15 cellular contexts compared by ENCODE assay signal in the genomic region with DNA sequence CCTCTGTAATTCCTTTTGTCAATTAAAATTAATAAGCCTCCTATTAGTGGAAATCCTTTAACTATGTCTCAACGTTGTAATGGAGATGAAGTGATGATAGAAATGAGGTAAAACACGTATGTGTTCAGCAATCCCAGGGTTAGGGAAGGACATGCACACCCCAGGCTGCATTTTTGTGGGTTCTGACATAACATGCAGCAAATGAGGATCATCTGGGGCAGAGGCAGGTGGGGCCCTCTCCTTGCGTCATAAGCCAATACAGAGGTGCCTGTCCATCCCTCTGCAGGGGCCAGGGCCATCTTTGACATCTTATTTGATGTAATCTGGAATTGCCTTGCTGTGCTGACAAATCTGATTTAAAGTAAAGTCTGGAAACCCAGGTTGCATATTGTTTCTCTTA.
DNase-seq lines count a peak whose midpoint lies in the region; ATAC-seq, FAIRE-seq and TF ChIP-seq lines count a peak whose summit lies in the region.
"Had no signal": no experiment of that assay in that cellular context is flagged by ENCODE, and none has a peak within 500 bp of the region (broad histone marks: within the 10 kb centered on the region; RNA-seq: fewer than 3 reads in every experiment).

No MANE protein-coding gene starts in this region.

- CTCF ChIA-PET in H1 (lab: Charles Lee; ENCODE audit: partially characterized antibody) = interaction anchor here (3.0 to 3.7 kb wide), 2 partner anchors 10 to 19 kb away, joined by 10 to 19 read pairs; no protein-coding TSS in a partner anchor

- no peak for TF ChIP-seq POLR2A in H1 (IDR thresholded peaks at IDR 0.05; ENCODE audit: control extremely low read depth in 1 of 2, low read depth in 2 of 2, low read length in 2 of 2)

- H3K14ac ChIP-seq in H1 (ENCODE audit: insufficient read length) = no peak overlapping the region

- no peak for TF ChIP-seq EP300 in H1 (IDR thresholded peaks at IDR 0.05; ENCODE audit: borderline replicate concordance in 1 of 2, low read depth in 2 of 2, low read length in 2 of 2)

- H2AFZ ChIP-seq in H1 (ENCODE audit: low read length) = no peak overlapping the region

- peaks cover 3% of the 10 kb centered on the region; the same call in 1 of the 2 replicates for H3K23me2 ChIP-seq in H1 (ENCODE audit: low read depth, low read length)

- no peak overlapping the region for H3K56ac ChIP-seq in H1 (replicated peaks; ENCODE audit: insufficient read length, low read depth, low read length)

- H3K4ac ChIP-seq in H1 (replicated peaks; ENCODE audit: insufficient read length, low read depth, low read length) = peak overlapping the region; percentile 70

- no peak for TF ChIP-seq CTCF in H1 (IDR thresholded peaks at IDR 0.05; ENCODE audit: control extremely low read depth in 1 of 3, insufficient read depth in 1 of 3, low read depth in 1 of 3, low read length in 3 of 3)

- peak overlapping the region in 1 of 2 experiments; percentile 62; a peak in 1 of 4 replicates for H3K4me2 ChIP-seq in H1 (ENCODE audit: insufficient read depth in 1 of 2, low read depth in 2 of 2, low read length in 2 of 2)

- H3K79me2 ChIP-seq in H1 (ENCODE audit: control insufficient read depth in 1 of 2, insufficient read depth in 2 of 2, low read length in 2 of 2) = no peaks in the 10 kb centered on the region

- H4K20me1 ChIP-seq in H1 (replicated peaks in 1 of 2; ENCODE audit: control insufficient read depth in 1 of 2, insufficient read depth in 2 of 2, low read length in 2 of 2) = no peaks in the 10 kb centered on the region

- 0 out of 2 replicates have a peak overlapping the region, but pooled peaks have one; percentile 76 for H2AK5ac ChIP-seq in H1 (ENCODE audit: low read depth, low read length)

- H4K91ac ChIP-seq in H1 (replicated peaks; ENCODE audit: insufficient read length, low read length) = peak overlapping the region; percentile 66

- H2BK120ac ChIP-seq in H1 (replicated peaks; ENCODE audit: low read depth, low read length) = peak overlapping the region; percentile 72

- H2BK12ac ChIP-seq in H1 (ENCODE audit: low read depth, low read length) = peak overlapping the region; percentile 84

- H3K27me3 ChIP-seq in H1 (replicated peaks in 1 of 4; ENCODE audit: control insufficient read depth in 3 of 4, extremely low read depth in 1 of 4, insufficient read depth in 3 of 4, low read length in 3 of 4) = no peaks in the 10 kb centered on the region
- H3K27me3 ChIP-seq: esophagus squamous epithelium, sigmoid colon had no signal

- no peak for TF ChIP-seq RAD21 in H1 (IDR thresholded peaks at IDR 0.05 in 1 of 2, conservative IDR thresholded peaks at IDR 0.05 in 1 of 2; ENCODE audit: low read depth in 2 of 2, low read length in 2 of 2)

- H3K27ac ChIP-seq in H1 (ENCODE audit: low read depth, low read length) = no peak overlapping the region
- H3K27ac ChIP-seq in mesodermal cell (ENCODE audit: low read depth, low read length, severe bottlenecking) = peak overlapping the region; percentile 36
- H3K27ac ChIP-seq: coronary artery, esophagus squamous epithelium, sigmoid colon had no signal

- H3K4me3 ChIP-seq in H1 (ENCODE audit: extremely low read depth in 1 of 4, insufficient read depth in 2 of 4, low read depth in 3 of 4, low read length in 4 of 4) (no peak overlapping the region), mesodermal cell (ENCODE audit: extremely low read depth, insufficient read depth, low read length, poor library complexity, severe bottlenecking) (no peak overlapping the region)
- H3K4me3 ChIP-seq: coronary artery, esophagus squamous epithelium, lung, sigmoid colon had no signal

- 81% methylated on average over 3 of the region's 3 CpGs; no CpG with 5 or more reads in 1 of the 2 experiments for WGBS in H1 (ENCODE audit: extremely low coverage in 1 of 2, insufficient coverage in 1 of 2, insufficient read length in 1 of 2, insufficient replicate concordance in 2 of 2, low coverage in 1 of 2, low lambda C conversion rate in 2 of 2, missing lambda C conversion rate in 1 of 2), 2 experiments
- 79 to 86% methylated on average over 2 of the region's 3 CpGs for WGBS in mesodermal cell (ENCODE audit: insufficient coverage in 2 of 2), 2 experiments

- peak overlapping the region; percentile 63; the same call in 1 of the 2 replicates for H2BK5ac ChIP-seq in H1 (ENCODE audit: low read depth, low read length)

- ATAC-seq in GM19452 (IDR thresholded peaks at IDR 0.05; ENCODE audit: unreplicated experiment) = no peak

- H3K4me1 ChIP-seq in H1 (replicated peaks in 1 of 4; ENCODE audit: control insufficient read depth in 3 of 4, insufficient read depth in 4 of 4, low read length in 3 of 4) = peaks cover 2 to 28% (median 24%) of the 10 kb centered on the region in 4 experiments; a peak in 6 of 7 replicates
- H3K4me1 ChIP-seq in mesodermal cell (ENCODE audit: control insufficient read depth, insufficient read depth, low read length, poor library complexity, severe bottlenecking) = peaks cover 25% of the 10 kb centered on the region
- H3K4me1 ChIP-seq: sigmoid colon had no signal

- POLR2A ChIA-PET in H1 (lab: Charles Lee; ENCODE audit: partially characterized antibody) = no interaction called here

- FAIRE-seq in H1 (lab: Jason Lieb, UNC) = no peak

- no peak overlapping the region; the same call in 1 of the 2 replicates for H2BK15ac ChIP-seq in H1 (ENCODE audit: low read length)

- no peaks in the 10 kb centered on the region for H3K9me3 ChIP-seq in H1 (ENCODE audit: insufficient read depth in 2 of 2, low read depth in 1 of 2, low read length in 1 of 2)
- no peaks in the 10 kb centered on the region for H3K9me3 ChIP-seq in mesodermal cell (ENCODE audit: control insufficient read depth, low read length)
- H3K9me3 ChIP-seq: esophagus squamous epithelium, sigmoid colon had no signal

- peak overlapping the region; percentile 89; the same call in 1 of the 2 replicates for H2BK20ac ChIP-seq in H1 (ENCODE audit: low read length)

- H4K8ac ChIP-seq in H1 (ENCODE audit: extremely low read depth, insufficient read depth, low read length) = no peak overlapping the region

- H3K18ac ChIP-seq in H1 (ENCODE audit: extremely low read depth, low read length) = peak overlapping the region; percentile 80

- peak overlapping the region; percentile 31 for H4K5ac ChIP-seq in H1 (ENCODE audit: insufficient read length, low read depth, low read length)

- DNase-seq in AG20443 (ENCODE audit: low spot score) (peak; percentile 61), NCI-H226 (peak; percentile 8), H1 (ENCODE audit: low read depth in 1 of 2, low spot score in 2 of 2) (no peak), activated T-cell treated with anti-CD3 and anti-CD28 coated beads for 4 hours (no peak), HT-29 (ENCODE audit: low spot score) (no peak), NOMO-1 treated with DMSO at 0.1 percent for 48 hours (lab: John Stamatoyannopoulos, UW; ENCODE audit: unreplicated experiment) (no peak)
- DNase-seq: activated naive CD8-positive, alpha-beta T cell treated with anti-CD3 and anti-CD28 coated beads, Interleukin-2, amount 10 ng/mL, durations not matched to agents 7 days and 5 days; esophagus squamous epithelium; GF-D8; NCI-H510A treated with DMSO at 0.1 percent for 48 hours; sigmoid colon had no signal

- H3K36me3 ChIP-seq in H1 (ENCODE audit: control insufficient read depth in 2 of 4, insufficient read depth in 4 of 4, low read length in 3 of 4) (no peaks in the 10 kb centered on the region), mesodermal cell (ENCODE audit: control insufficient read depth, insufficient read depth, low read length) (no peaks in the 10 kb centered on the region)
- H3K36me3 ChIP-seq: esophagus squamous epithelium, sigmoid colon had no signal

- no peak overlapping the region for H3K9ac ChIP-seq in H1 (replicated peaks in 1 of 4; ENCODE audit: extremely low read depth in 1 of 4, low read depth in 3 of 4, low read length in 3 of 4)

- no peaks in the 10 kb centered on the region for H3K79me1 ChIP-seq in H1 (ENCODE audit: low read depth, low read length)

- H3K23ac ChIP-seq in H1 (ENCODE audit: insufficient read length) = no peak overlapping the region

TF ChIP-seq in H1, 55 proteins besides CTCF, POLR2A, EP300 and RAD21 (continues in another document):
- no peak for TF ChIP-seq SAP30 (IDR thresholded peaks at IDR 0.05; ENCODE audit: insufficient read depth, insufficient replicate concordance, low read length)
- TF ChIP-seq, protein P1, sequence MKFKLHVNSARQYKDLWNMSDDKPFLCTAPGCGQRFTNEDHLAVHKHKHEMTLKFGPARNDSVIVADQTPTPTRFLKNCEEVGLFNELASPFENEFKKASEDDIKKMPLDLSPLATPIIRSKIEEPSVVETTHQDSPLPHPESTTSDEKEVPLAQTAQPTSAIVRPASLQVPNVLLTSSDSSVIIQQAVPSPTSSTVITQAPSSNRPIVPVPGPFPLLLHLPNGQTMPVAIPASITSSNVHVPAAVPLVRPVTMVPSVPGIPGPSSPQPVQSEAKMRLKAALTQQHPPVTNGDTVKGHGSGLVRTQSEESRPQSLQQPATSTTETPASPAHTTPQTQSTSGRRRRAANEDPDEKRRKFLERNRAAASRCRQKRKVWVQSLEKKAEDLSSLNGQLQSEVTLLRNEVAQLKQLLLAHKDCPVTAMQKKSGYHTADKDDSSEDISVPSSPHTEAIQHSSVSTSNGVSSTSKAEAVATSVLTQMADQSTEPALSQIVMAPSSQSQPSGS (IDR thresholded peaks at IDR 0.05; ENCODE audit: low read length) = no peak
- TF ChIP-seq CHD2 (IDR thresholded peaks at IDR 0.05; ENCODE audit: low read length) = no peak
- TF ChIP-seq FOSL1 (IDR thresholded peaks at IDR 0.05; ENCODE audit: insufficient read depth, low read depth, low read length) = no peak
- no peak for TF ChIP-seq EZH2 (IDR thresholded peaks at IDR 0.05; ENCODE audit: low read depth, low read length, severe bottlenecking)
- no peak for TF ChIP-seq CREB1 (IDR thresholded peaks at IDR 0.05)
- TF ChIP-seq KDM5A (IDR thresholded peaks at IDR 0.05; ENCODE audit: low read length) = no peak
- TF ChIP-seq, protein P2, sequence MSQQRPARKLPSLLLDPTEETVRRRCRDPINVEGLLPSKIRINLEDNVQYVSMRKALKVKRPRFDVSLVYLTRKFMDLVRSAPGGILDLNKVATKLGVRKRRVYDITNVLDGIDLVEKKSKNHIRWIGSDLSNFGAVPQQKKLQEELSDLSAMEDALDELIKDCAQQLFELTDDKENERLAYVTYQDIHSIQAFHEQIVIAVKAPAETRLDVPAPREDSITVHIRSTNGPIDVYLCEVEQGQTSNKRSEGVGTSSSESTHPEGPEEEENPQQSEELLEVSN (IDR thresholded peaks at IDR 0.05) = no peak
- TF ChIP-seq POU5F1 (IDR thresholded peaks at IDR 0.05; ENCODE audit: low read depth, low read length) = no peak
- TF ChIP-seq BACH1 (IDR thresholded peaks at IDR 0.05; ENCODE audit: low read length) = no peak
- no peak for TF ChIP-seq HDAC6 (IDR thresholded peaks at IDR 0.05; ENCODE audit: low read depth, low read length)
- TF ChIP-seq CBX5 (IDR thresholded peaks at IDR 0.05; ENCODE audit: low read depth, low read length) = no peak

Comparison
In these comparisons a context has a peak if more than half of its experiments do, and no peak if none do; other contexts are left out.
1. DNase-seq: peak in AG20443 (single experiment) and NCI-H226 (single experiment); none in H1 (0 of 2), activated T-cell treated with anti-CD3 and anti-CD28 coated beads for 4 hours (single experiment), HT-29 (single experiment) and NOMO-1 treated with DMSO at 0.1 percent for 48 hours (single experiment).